1 cellular context compared by ENCODE assay signal in genomic region chr6:160992323-160993314, GRCh38.
TF ChIP-seq lines count a peak whose summit lies in the region.

No MANE protein-coding gene starts in this region.

TF ChIP-seq in K562, 482 proteins besides CTCF, POLR2A, EP300 and RAD21 (continued from another document and continues in another):
- TF ChIP-seq UBTF (IDR thresholded peaks at IDR 0.05; ENCODE audit: borderline replicate concordance in 1 of 2, low read depth in 2 of 2, low read length in 2 of 2) (peak in 1 of 2 experiments; percentile 59; a peak in 1 of 4 replicates), MAFG (tag; conservative IDR thresholded peaks at IDR 0.05) (no peak), ARID4B (CRISPR knock-in tag; IDR thresholded peaks at IDR 0.05) (peak; percentile 15; the same call in 1 of the 2 replicates), SAP30 (IDR thresholded peaks at IDR 0.05; ENCODE audit: borderline replicate concordance, insufficient read depth, low read depth, low read length, poor library complexity, severe bottlenecking) (peak; percentile 37), CCAR2 (IDR thresholded peaks at IDR 0.05; ENCODE audit: low read depth, low read length) (no peak), ZNF76 (CRISPR knock-in tag; IDR thresholded peaks at IDR 0.05; ENCODE audit: borderline replicate concordance) (no peak), SIN3A (IDR thresholded peaks at IDR 0.05; ENCODE audit: borderline replicate concordance in 2 of 2, control insufficient read depth in 1 of 2, low read depth in 2 of 2, low read length in 2 of 2) (peak in 1 of 2 experiments; percentile 51; a peak in 1 of 4 replicates), CTBP1 (IDR thresholded peaks at IDR 0.05; ENCODE audit: borderline replicate concordance) (no peak), NCOA6 (IDR thresholded peaks at IDR 0.05) (0 out of 2 replicates have a peak, but pooled peaks have one; percentile 10), NFRKB (IDR thresholded peaks at IDR 0.05; ENCODE audit: low read depth) (0 out of 2 replicates have a peak, but pooled peaks have one; percentile 4), TAF7 (tag; IDR thresholded peaks at IDR 0.05) (0 out of 2 replicates have a peak, but pooled peaks have one; percentile 16), RCOR1 (IDR thresholded peaks at IDR 0.05; ENCODE audit: borderline replicate concordance in 1 of 2, low read depth in 2 of 2, low read length in 2 of 2) (peak in 1 of 2 experiments; percentile 73; a peak in 1 of 4 replicates), SNIP1 (IDR thresholded peaks at IDR 0.05; ENCODE audit: low read depth) (no peak), HINFP (tag; conservative IDR thresholded peaks at IDR 0.05; ENCODE audit: low read depth) (peak; percentile 40; the same call in 1 of the 2 replicates), SMARCB1 (IDR thresholded peaks at IDR 0.05; ENCODE audit: insufficient read length, low read depth) (no peak), MYBL2 (IDR thresholded peaks at IDR 0.05; ENCODE audit: low read depth) (peak; percentile 32; the same call in 1 of the 2 replicates), MYBL2 (CRISPR knock-in tag; IDR thresholded peaks at IDR 0.05; ENCODE audit: borderline replicate concordance) (no peak), NFATC3 (IDR thresholded peaks at IDR 0.05) (peak; percentile 23; the same call in 1 of the 2 replicates), SMAD4 (CRISPR knock-in tag; conservative IDR thresholded peaks at IDR 0.05) (no peak), HNRNPK (IDR thresholded peaks at IDR 0.05; ENCODE audit: low read depth, low read length, poor library complexity, severe bottlenecking) (no peak), ELF4 (CRISPR knock-in tag; IDR thresholded peaks at IDR 0.05) (peak; percentile 32; the same call in 1 of the 2 replicates), RBM25 (IDR thresholded peaks at IDR 0.05; ENCODE audit: low read depth, low read length, severe bottlenecking) (no peak), XRCC4 (IDR thresholded peaks at IDR 0.05; ENCODE audit: extremely low read depth, insufficient read depth, insufficient read length) (no peak), CUX1 (CRISPR knock-in tag; IDR thresholded peaks at IDR 0.05) (no peak), FOXK2 (conservative IDR thresholded peaks at IDR 0.05 in 1 of 2, IDR thresholded peaks at IDR 0.05 in 1 of 2; ENCODE audit: low read depth in 2 of 2) (peak; percentile 83 to 87), MECOM (CRISPR knock-in tag; IDR thresholded peaks at IDR 0.05) (no peak), NR2C1 (IDR thresholded peaks at IDR 0.05) (no peak), NR2C1 (tag; IDR thresholded peaks at IDR 0.05) (no peak), RBBP5 (IDR thresholded peaks at IDR 0.05; ENCODE audit: borderline replicate concordance, insufficient read depth, low read length, poor library complexity, severe bottlenecking) (peak; percentile 18), U2AF2 (optimal IDR thresholded peaks at IDR 0.05; ENCODE audit: low read depth, low read length) (no peak), ZKSCAN3 (CRISPR knock-in tag; IDR thresholded peaks at IDR 0.05) (peak; percentile 32; the same call in 1 of the 2 replicates), ILK (tag; IDR thresholded peaks at IDR 0.05; ENCODE audit: borderline replicate concordance, low read depth) (no peak), U2AF1 (optimal IDR thresholded peaks at IDR 0.05; ENCODE audit: low read depth, low read length) (no peak), SAFB (IDR thresholded peaks at IDR 0.05; ENCODE audit: borderline replicate concordance, low read depth, low read length) (no peak), HMG20A (CRISPR knock-in tag; conservative IDR thresholded peaks at IDR 0.05) (no peak), SRSF3 (IDR thresholded peaks at IDR 0.05; ENCODE audit: insufficient read depth, low read length) (no peak), ATF2 (CRISPR knock-in tag; IDR thresholded peaks at IDR 0.05) (no peak), CREB5 (CRISPR knock-in tag; IDR thresholded peaks at IDR 0.05) (no peak), HSF4 (CRISPR knock-in tag; IDR thresholded peaks at IDR 0.05; ENCODE audit: borderline replicate concordance) (no peak), ILF3 (IDR thresholded peaks at IDR 0.05; ENCODE audit: borderline replicate concordance) (no peak), PPARD (CRISPR knock-in tag; IDR thresholded peaks at IDR 0.05) (0 out of 2 replicates have a peak, but pooled peaks have one; percentile 34), TCF3 (CRISPR knock-in tag; IDR thresholded peaks at IDR 0.05) (no peak), THRA (IDR thresholded peaks at IDR 0.05) (no peak), ZFPM2 (CRISPR knock-in tag; IDR thresholded peaks at IDR 0.05) (no peak), JUN (IDR thresholded peaks at IDR 0.05; ENCODE audit: borderline replicate concordance, low read depth, low read length) (0 out of 2 replicates have a peak, but pooled peaks have one; percentile 16), JUN (CRISPR knock-in tag; IDR thresholded peaks at IDR 0.05; ENCODE audit: borderline replicate concordance) (no peak; the same call in 1 of the 2 replicates), PHF20 (IDR thresholded peaks at IDR 0.05; ENCODE audit: partially characterized antibody) (peak; percentile 58), TEAD2 (tag; IDR thresholded peaks at IDR 0.05) (no peak), ZNF12 (CRISPR knock-in tag; IDR thresholded peaks at IDR 0.05) (no peak; the same call in 1 of the 2 replicates)
